Comparison of ENCODE assay signal across 8 cellular contexts in the genomic region with DNA sequence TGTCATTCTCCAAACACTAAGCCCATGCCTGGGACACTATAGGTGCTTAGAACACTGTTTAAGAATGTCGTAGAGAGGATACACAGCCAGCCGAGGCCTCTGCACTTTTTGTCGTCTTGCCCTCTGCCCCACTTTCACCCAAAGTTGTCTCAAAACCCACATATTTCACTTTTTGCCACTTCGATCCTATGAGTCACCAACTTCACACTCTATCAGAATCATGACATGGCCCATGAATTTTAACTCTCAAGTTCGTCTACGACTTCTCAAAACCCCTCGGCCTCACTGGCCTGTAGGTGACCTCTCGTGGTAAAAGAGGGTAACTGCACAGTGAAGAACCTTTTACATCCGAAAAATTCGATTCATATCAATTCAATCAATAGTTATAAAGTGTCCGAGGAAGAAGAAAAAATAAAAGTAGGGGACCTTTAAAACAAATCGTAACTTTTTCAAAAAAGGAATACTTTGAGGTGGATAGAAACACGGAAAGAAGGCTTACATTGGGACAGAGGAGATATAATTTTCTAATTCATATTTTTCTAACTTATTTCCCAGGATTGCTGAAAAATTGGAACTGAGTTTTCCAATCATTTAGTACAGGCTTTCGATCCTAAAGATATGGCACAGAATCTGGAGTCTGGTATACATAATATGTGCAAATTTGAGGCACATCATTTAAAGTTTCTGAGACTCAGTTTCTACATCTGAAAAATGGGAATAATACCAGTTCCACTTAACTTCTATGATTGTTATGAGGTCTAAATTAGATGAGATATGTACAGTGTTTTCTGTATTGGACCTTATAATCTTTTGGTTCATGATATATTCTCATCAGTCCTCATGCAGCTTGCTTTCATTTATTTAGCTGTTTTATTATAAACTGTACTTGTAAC.
DNase-seq lines count a peak whose midpoint lies in the region; ATAC-seq, FAIRE-seq and TF ChIP-seq lines count a peak whose summit lies in the region.

No MANE protein-coding gene starts in this region.

- H3K36me3 Mint-ChIP-seq in activated T-helper 2 cell treated with anti-CD3 and anti-CD28 coated beads, Interferon-gamma antibody, Interleukin-2, Interleukin-4, amounts not matched to agents 10 μg/mL and 5 μg/mL and 100 μg/mL, durations not matched to agents 14 hours and 24 hours and 36 hours (ENCODE audit: low read depth) = no peaks in the 10 kb centered on the region

- WGBS in GM12878 (ENCODE audit: insufficient coverage, insufficient replicate concordance, low lambda C conversion rate, missing lambda C conversion rate) = 22% methylated on average over 14 of the region's 14 CpGs

- peak; percentile 75 to 80 (median 78) for TF ChIP-seq CTCF in GM12878 (IDR thresholded peaks at IDR 0.05 in 2 of 3, conservative IDR thresholded peaks at IDR 0.05 in 1 of 3; ENCODE audit: control insufficient read depth in 2 of 3, extremely low read depth in 1 of 3, insufficient read depth in 1 of 3, low read depth in 3 of 3, low read length in 3 of 3)

- ATAC-seq in GM21576 (IDR thresholded peaks at IDR 0.05; ENCODE audit: unreplicated experiment) (peak; percentile 63), GM12878 (peak; percentile 67)

- intact Hi-C loops in GM12878 (cut with micrococcal nuclease; ENCODE audit: unreplicated experiment) = loop anchor here (1.0 to 5.0 kb wide), 2 partner anchors 125 to 497 kb away; no protein-coding TSS in a partner anchor
- intact Hi-C loops in activated T-helper 2 cell treated with anti-CD3 and anti-CD28 coated beads, Interferon-gamma antibody, Interleukin-2, Interleukin-4, amounts not matched to agents 10 μg/mL and 5 μg/mL and 100 μg/mL, durations not matched to agents 14 hours and 24 hours and 36 hours (cut with micrococcal nuclease) = loop anchor here (2.0 kb wide), 2 partner anchors 127 to 329 kb away; no protein-coding TSS in a partner anchor

- no peak overlapping the region for H3K4me3 Mint-ChIP-seq in activated T-helper 2 cell treated with anti-CD3 and anti-CD28 coated beads, Interferon-gamma antibody, Interleukin-2, Interleukin-4, amounts not matched to agents 10 μg/mL and 5 μg/mL and 100 μg/mL, durations not matched to agents 14 hours and 24 hours and 36 hours (ENCODE audit: low read depth)

- peak; percentile 44 for FAIRE-seq in GM12878 (lab: Jason Lieb, UNC)

- H3K27ac ChIP-seq in GM12878 (ENCODE audit: control insufficient read depth, insufficient read depth) = no peak overlapping the region

- H3K4me3 ChIP-seq in GM12878 = no peak overlapping the region

- H3K27me3 ChIP-seq in GM12878 (replicated peaks in 1 of 2; ENCODE audit: control insufficient read depth in 2 of 2, insufficient read depth in 2 of 2, low read length in 1 of 2) = peaks cover 2 to 3% of the 10 kb centered on the region in 2 experiments; a peak in 2 of 4 replicates

- H3K9ac ChIP-seq in GM12878 (ENCODE audit: control insufficient read depth, insufficient read depth, low read length) = no peak overlapping the region

- H3K9me3 Mint-ChIP-seq in activated T-helper 2 cell treated with anti-CD3 and anti-CD28 coated beads, Interferon-gamma antibody, Interleukin-2, Interleukin-4, amounts not matched to agents 10 μg/mL and 5 μg/mL and 100 μg/mL, durations not matched to agents 14 hours and 24 hours and 36 hours = no peaks in the 10 kb centered on the region

- CTCF ChIA-PET in GM12878 (lab: Yijun Ruan, JAX) = interaction anchor here (0.9 to 7.0 kb wide), 7 partner anchors 12 to 496 kb away, joined by 3 to 89 read pairs (median 6); no protein-coding TSS in a partner anchor

- BruUV-seq in GM12878 (replicated peaks; lab: Mats Ljungman, UMichigan) = no TSS peak

- H3K4me2 ChIP-seq in GM12878 (ENCODE audit: control insufficient read depth, insufficient read depth) = no peak overlapping the region

- SMC1A ChIA-PET in GM12878 (lab: Charles Lee; ENCODE audit: uncharacterized antibody, unreplicated experiment) = interaction anchor here (0.5 to 5.3 kb wide), 6 partner anchors 11 to 206 kb away, joined by 3 to 48 read pairs (median 3); no protein-coding TSS in a partner anchor

- H3K9me3 ChIP-seq in GM12878 (replicated peaks; ENCODE audit: control insufficient read depth, insufficient read depth, low read length) = no peaks in the 10 kb centered on the region

- H3K36me3 ChIP-seq in GM12878 (ENCODE audit: control insufficient read depth in 2 of 2, insufficient read depth in 2 of 2, low read length in 1 of 2) = no peaks in the 10 kb centered on the region

- no peak for TF ChIP-seq EP300 in GM12878 (IDR thresholded peaks at IDR 0.05; ENCODE audit: borderline replicate concordance in 1 of 2, control insufficient read depth in 1 of 2, low read depth in 2 of 2, low read length in 2 of 2)

- H3K27ac Mint-ChIP-seq in activated T-helper 2 cell treated with anti-CD3 and anti-CD28 coated beads, Interferon-gamma antibody, Interleukin-2, Interleukin-4, amounts not matched to agents 10 μg/mL and 5 μg/mL and 100 μg/mL, durations not matched to agents 14 hours and 24 hours and 36 hours = no peak overlapping the region

- POLR2A ChIA-PET in GM12878 (lab: Charles Lee) = no interaction called here

- no peaks in the 10 kb centered on the region for H3K4me1 ChIP-seq in GM12878 (ENCODE audit: control insufficient read depth, insufficient read depth, low read length)

- RAD21 ChIA-PET in GM12878 (lab: Charles Lee; ENCODE audit: unreplicated experiment) = interaction anchor here (2.0 kb wide), 1 partner anchor 128 kb away, joined by 26 read pairs; no protein-coding TSS in a partner anchor

- peaks cover 4% of the 10 kb centered on the region for H3K4me1 Mint-ChIP-seq in activated T-helper 2 cell treated with anti-CD3 and anti-CD28 coated beads, Interferon-gamma antibody, Interleukin-2, Interleukin-4, amounts not matched to agents 10 μg/mL and 5 μg/mL and 100 μg/mL, durations not matched to agents 14 hours and 24 hours and 36 hours (ENCODE audit: low read depth)

- peaks cover 30% of the 10 kb centered on the region for H3K27me3 Mint-ChIP-seq in activated T-helper 2 cell treated with anti-CD3 and anti-CD28 coated beads, Interferon-gamma antibody, Interleukin-2, Interleukin-4, amounts not matched to agents 10 μg/mL and 5 μg/mL and 100 μg/mL, durations not matched to agents 14 hours and 24 hours and 36 hours (ENCODE audit: low read depth)

- H2AFZ ChIP-seq in GM12878 (ENCODE audit: control insufficient read depth, low read depth, low read length) = no peak overlapping the region

- in situ Hi-C loops in GM12878 (cut with MboI) = loop anchor here (5.0 to 10.0 kb wide), 2 partner anchors 127 to 495 kb away; no protein-coding TSS in a partner anchor

- TF ChIP-seq POLR2A in GM12878 (IDR thresholded peaks at IDR 0.05; ENCODE audit: low read depth, low read length) = no peak

- DNase-seq in DMS 273 (lab: John Stamatoyannopoulos, UW; ENCODE audit: unreplicated experiment) = peak; percentile 66
- DNase-seq in DMS 273 treated with DMSO at 0.1 percent for 48 hours (lab: John Stamatoyannopoulos, UW) = no peak
- DNase-seq in NCI-H2196 treated with DMSO at 0.1 percent for 48 hours (lab: John Stamatoyannopoulos, UW; ENCODE audit: unreplicated experiment) = peak; percentile 12
- no peak for DNase-seq in GM12878 (ENCODE audit: low read depth, low spot score)
- DNase-seq in hippocampal formation (lab: John Stamatoyannopoulos, UW) = peak; percentile 13 to 30
- DNase-seq in stimulated activated CD8-positive, alpha-beta memory T cell treated with anti-CD3 and anti-CD28 coated beads, Interleukin-4, amount 100 ng/mL, for 48 hours = peak; percentile 25
- no peak for DNase-seq in activated T-helper 2 cell treated with anti-CD3 and anti-CD28 coated beads, Interferon-gamma antibody, Interleukin-2, Interleukin-4, amounts not matched to agents 10 μg/mL and 5 μg/mL and 100 μg/mL, durations not matched to agents 14 hours and 24 hours and 36 hours (ENCODE audit: low spot score)

- TF ChIP-seq RAD21 in GM12878 (IDR thresholded peaks at IDR 0.05; ENCODE audit: insufficient read depth, low read depth, low read length) = peak; percentile 82

- no peaks in the 10 kb centered on the region for H3K79me2 ChIP-seq in GM12878 (ENCODE audit: control insufficient read depth, insufficient read depth, low read length)

- no peaks in the 10 kb centered on the region for H4K20me1 ChIP-seq in GM12878 (ENCODE audit: control insufficient read depth, insufficient read depth)

TF ChIP-seq in GM12878, 131 proteins besides CTCF, POLR2A, EP300 and RAD21 (continues in another document):
- TF ChIP-seq SMC3 (IDR thresholded peaks at IDR 0.05; ENCODE audit: borderline replicate concordance, low read length) (peak; percentile 84), ZSCAN29 (IDR thresholded peaks at IDR 0.05) (no peak)
- TF ChIP-seq, protein P1, sequence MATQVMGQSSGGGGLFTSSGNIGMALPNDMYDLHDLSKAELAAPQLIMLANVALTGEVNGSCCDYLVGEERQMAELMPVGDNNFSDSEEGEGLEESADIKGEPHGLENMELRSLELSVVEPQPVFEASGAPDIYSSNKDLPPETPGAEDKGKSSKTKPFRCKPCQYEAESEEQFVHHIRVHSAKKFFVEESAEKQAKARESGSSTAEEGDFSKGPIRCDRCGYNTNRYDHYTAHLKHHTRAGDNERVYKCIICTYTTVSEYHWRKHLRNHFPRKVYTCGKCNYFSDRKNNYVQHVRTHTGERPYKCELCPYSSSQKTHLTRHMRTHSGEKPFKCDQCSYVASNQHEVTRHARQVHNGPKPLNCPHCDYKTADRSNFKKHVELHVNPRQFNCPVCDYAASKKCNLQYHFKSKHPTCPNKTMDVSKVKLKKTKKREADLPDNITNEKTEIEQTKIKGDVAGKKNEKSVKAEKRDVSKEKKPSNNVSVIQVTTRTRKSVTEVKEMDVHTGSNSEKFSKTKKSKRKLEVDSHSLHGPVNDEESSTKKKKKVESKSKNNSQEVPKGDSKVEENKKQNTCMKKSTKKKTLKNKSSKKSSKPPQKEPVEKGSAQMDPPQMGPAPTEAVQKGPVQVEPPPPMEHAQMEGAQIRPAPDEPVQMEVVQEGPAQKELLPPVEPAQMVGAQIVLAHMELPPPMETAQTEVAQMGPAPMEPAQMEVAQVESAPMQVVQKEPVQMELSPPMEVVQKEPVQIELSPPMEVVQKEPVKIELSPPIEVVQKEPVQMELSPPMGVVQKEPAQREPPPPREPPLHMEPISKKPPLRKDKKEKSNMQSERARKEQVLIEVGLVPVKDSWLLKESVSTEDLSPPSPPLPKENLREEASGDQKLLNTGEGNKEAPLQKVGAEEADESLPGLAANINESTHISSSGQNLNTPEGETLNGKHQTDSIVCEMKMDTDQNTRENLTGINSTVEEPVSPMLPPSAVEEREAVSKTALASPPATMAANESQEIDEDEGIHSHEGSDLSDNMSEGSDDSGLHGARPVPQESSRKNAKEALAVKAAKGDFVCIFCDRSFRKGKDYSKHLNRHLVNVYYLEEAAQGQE (IDR thresholded peaks at IDR 0.05; ENCODE audit: low read depth, low read length) = no peak

Comparison
In these comparisons a context has a peak if more than half of its experiments do, and no peak if none do; other contexts are left out.
1. DNase-seq: peak in DMS 273 (single experiment), NCI-H2196 treated with DMSO at 0.1 percent for 48 hours (single experiment), hippocampal formation (2 of 2) and stimulated activated CD8-positive, alpha-beta memory T cell treated with anti-CD3 and anti-CD28 coated beads, Interleukin-4, amount 100 ng/mL, for 48 hours (single experiment); none in DMS 273 treated with DMSO at 0.1 percent for 48 hours (single experiment), GM12878 (single experiment) and activated T-helper 2 cell treated with anti-CD3 and anti-CD28 coated beads, Interferon-gamma antibody, Interleukin-2, Interleukin-4, amounts not matched to agents 10 μg/mL and 5 μg/mL and 100 μg/mL, durations not matched to agents 14 hours and 24 hours and 36 hours (single experiment).